Comparison of ENCODE assay signal across 1 cellular context in genomic region chr18:48419268-48420022, GRCh38.
TF ChIP-seq lines count a peak whose summit lies in the region.

No MANE protein-coding gene starts in this region.

TF ChIP-seq in HepG2, 621 proteins besides CTCF, POLR2A, EP300 and RAD21:
- TF ChIP-seq, protein P1, sequence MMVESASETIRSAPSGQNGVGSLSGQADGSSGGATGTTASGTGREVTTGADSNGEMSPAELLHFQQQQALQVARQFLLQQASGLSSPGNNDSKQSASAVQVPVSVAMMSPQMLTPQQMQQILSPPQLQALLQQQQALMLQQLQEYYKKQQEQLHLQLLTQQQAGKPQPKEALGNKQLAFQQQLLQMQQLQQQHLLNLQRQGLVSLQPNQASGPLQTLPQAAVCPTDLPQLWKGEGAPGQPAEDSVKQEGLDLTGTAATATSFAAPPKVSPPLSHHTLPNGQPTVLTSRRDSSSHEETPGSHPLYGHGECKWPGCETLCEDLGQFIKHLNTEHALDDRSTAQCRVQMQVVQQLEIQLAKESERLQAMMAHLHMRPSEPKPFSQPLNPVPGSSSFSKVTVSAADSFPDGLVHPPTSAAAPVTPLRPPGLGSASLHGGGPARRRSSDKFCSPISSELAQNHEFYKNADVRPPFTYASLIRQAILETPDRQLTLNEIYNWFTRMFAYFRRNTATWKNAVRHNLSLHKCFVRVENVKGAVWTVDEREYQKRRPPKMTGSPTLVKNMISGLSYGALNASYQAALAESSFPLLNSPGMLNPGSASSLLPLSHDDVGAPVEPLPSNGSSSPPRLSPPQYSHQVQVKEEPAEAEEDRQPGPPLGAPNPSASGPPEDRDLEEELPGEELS (CRISPR knock-in tag; IDR thresholded peaks at IDR 0.05), result no peak
- no peak for TF ChIP-seq HCFC1 (IDR thresholded peaks at IDR 0.05; ENCODE audit: low read depth, low read length)
- TF ChIP-seq SMC3 (IDR thresholded peaks at IDR 0.05; ENCODE audit: low read length), result 0 out of 2 replicates have a peak, but pooled peaks have one; percentile 5
- TF ChIP-seq ZNF749 (CRISPR knock-in tag; IDR thresholded peaks at IDR 0.05; ENCODE audit: borderline replicate concordance), result no peak
- TF ChIP-seq ZNF720 (CRISPR knock-in tag; IDR thresholded peaks at IDR 0.05), result no peak
- TF ChIP-seq STAG1 (CRISPR knock-in tag; IDR thresholded peaks at IDR 0.05), result peak; percentile 41
- TF ChIP-seq ZNF451 (CRISPR knock-in tag; IDR thresholded peaks at IDR 0.05), result no peak
- no peak for TF ChIP-seq KDM5A (IDR thresholded peaks at IDR 0.05; ENCODE audit: borderline replicate concordance, low read length)
- TF ChIP-seq DMAP1 (CRISPR knock-in tag; IDR thresholded peaks at IDR 0.05), result no peak
- TF ChIP-seq HOXA5 (CRISPR knock-in tag; IDR thresholded peaks at IDR 0.05), result no peak
- TF ChIP-seq SMAD3 (CRISPR knock-in tag; IDR thresholded peaks at IDR 0.05), result no peak
- no peak for TF ChIP-seq ZNF747 (CRISPR knock-in tag; IDR thresholded peaks at IDR 0.05; ENCODE audit: borderline replicate concordance)
- TF ChIP-seq AGO2 (optimal IDR thresholded peaks at IDR 0.05; ENCODE audit: low read depth, low read length), result no peak
- no peak for TF ChIP-seq BHLHE40 (IDR thresholded peaks at IDR 0.05; ENCODE audit: low read length)
- TF ChIP-seq, protein P2, sequence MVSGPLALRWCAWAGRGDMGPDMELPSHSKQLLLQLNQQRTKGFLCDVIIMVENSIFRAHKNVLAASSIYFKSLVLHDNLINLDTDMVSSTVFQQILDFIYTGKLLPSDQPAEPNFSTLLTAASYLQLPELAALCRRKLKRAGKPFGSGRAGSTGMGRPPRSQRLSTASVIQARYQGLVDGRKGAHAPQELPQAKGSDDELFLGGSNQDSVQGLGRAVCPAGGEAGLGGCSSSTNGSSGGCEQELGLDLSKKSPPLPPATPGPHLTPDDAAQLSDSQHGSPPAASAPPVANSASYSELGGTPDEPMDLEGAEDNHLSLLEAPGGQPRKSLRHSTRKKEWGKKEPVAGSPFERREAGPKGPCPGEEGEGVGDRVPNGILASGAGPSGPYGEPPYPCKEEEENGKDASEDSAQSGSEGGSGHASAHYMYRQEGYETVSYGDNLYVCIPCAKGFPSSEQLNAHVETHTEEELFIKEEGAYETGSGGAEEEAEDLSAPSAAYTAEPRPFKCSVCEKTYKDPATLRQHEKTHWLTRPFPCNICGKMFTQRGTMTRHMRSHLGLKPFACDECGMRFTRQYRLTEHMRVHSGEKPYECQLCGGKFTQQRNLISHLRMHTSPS (CRISPR knock-in tag; IDR thresholded peaks at IDR 0.05; ENCODE audit: low read depth), result no peak
- no peak for TF ChIP-seq PHF21A (CRISPR knock-in tag; IDR thresholded peaks at IDR 0.05)
